In the genomic region with DNA sequence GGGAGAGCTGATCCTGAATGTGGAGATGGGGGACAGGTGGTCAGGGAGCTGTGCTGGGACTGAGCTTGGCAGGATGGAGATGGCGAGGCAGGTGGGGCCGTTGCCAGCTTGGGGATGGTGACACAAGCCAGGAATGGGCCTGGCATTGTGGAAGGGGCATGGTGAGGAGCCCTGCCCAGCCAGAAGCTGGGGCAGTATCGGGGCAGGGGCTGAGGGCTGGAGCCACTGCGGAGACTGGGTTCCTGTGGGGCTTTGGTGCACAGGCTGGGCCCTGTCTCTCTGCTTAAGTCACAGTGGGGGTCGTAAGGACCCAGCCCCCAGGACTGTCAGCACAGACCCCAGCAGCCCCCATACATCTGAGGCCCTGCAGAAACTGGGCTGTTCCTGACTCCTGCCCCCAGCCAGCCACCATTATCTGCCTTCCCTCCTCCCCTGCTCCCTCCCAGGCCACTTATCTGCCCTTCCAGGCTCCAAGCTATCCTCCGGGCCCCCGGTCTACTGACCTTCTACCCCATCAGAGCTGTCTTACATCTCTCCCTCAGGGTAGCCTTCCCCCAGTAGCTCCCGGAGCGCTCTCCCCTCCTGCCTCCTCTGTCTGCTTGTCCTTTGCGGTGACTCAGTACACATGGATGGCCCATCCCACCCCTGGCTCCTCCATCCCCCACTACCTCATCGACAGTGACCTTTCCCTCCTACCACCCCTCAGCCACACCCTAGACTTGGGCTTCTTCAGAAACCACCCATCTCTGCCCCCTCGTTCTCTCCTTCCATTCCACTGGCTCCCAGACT, we compare ENCODE assay signal across 11 cellular contexts. TPM values are rescaled to one million over a fixed set of nuclear protein-coding genes. Genes with fewer than 3 reads are reported as not detected.
DNase-seq lines count a peak whose midpoint lies in the region; ATAC-seq and TF ChIP-seq lines count a peak whose summit lies in the region.
"Had no signal": no experiment of that assay in that cellular context is flagged by ENCODE, and none has a peak within 500 bp of the region (broad histone marks: within the 10 kb centered on the region; RNA-seq: fewer than 3 reads in every experiment).

No MANE protein-coding gene starts in this region.

- in situ Hi-C loops in IMR-90 (cut with MboI; ENCODE audit: low sequenced_read_pairs), result loop anchor here (25.0 kb wide), 1 partner anchor 96 kb away; no protein-coding TSS in a partner anchor
- in situ Hi-C loops in HAP-1 (cut with MboI; ENCODE audit: low sequenced_read_pairs), result loop anchor here (25.0 kb wide), 1 partner anchor 546 kb away; the partner anchor contains the start of gene SFTPD
- in situ Hi-C loops in mammary epithelial cell (cut with MboI; ENCODE audit: low sequenced_read_pairs in 2 of 2), result no loop called here

- WGBS in IMR-90 (ENCODE audit: extremely low coverage in 2 of 2, insufficient read length in 1 of 2), 2 experiments, result 88% methylated on average over 9 of the region's 12 CpGs; no CpG with 5 or more reads in 1 of the 2 experiments
- WGBS in mammary epithelial cell (ENCODE audit: low coverage, missing lambda C conversion rate), result 78% methylated on average over 6 of the region's 12 CpGs
- 81% methylated on average over 12 of the region's 12 CpGs for WGBS in prostate gland

- 0 out of 2 replicates have a peak overlapping the region, but pooled peaks have one; percentile 16 for H2AK5ac ChIP-seq in IMR-90 (ENCODE audit: low read depth, low read length)

- H3K9ac ChIP-seq in IMR-90 (ENCODE audit: low read depth, low read length), result no peak overlapping the region
- no peak overlapping the region for H3K9ac ChIP-seq in mammary epithelial cell (ENCODE audit: insufficient read depth, low read length)

- H4K5ac ChIP-seq in IMR-90 (ENCODE audit: low read depth, low read length), result no peak overlapping the region

- no peaks in the 10 kb centered on the region for H3K27me3 Mint-ChIP-seq in chondrocyte (ENCODE audit: low read depth)

- H3K4me2 ChIP-seq in IMR-90 (ENCODE audit: low read depth, low read length), result no peak overlapping the region
- H3K4me2 ChIP-seq in mammary epithelial cell (ENCODE audit: insufficient read depth, low read depth, low read length), result no peak overlapping the region

- peaks cover 34 to 46% of the 10 kb centered on the region in 2 experiments for H3K79me1 ChIP-seq in IMR-90 (ENCODE audit: low read depth in 1 of 2, low read length in 2 of 2)

- H2BK15ac ChIP-seq in IMR-90 (ENCODE audit: low read depth, low read length), result no peak overlapping the region

- no peaks in the 10 kb centered on the region for H3K4me1 Mint-ChIP-seq in chondrocyte (ENCODE audit: low read depth)

- H3K9me3 ChIP-seq in IMR-90 (ENCODE audit: control insufficient read depth, insufficient read depth, low read length) (no peaks in the 10 kb centered on the region), HAP-1 (no peaks in the 10 kb centered on the region), mammary epithelial cell (replicated peaks; ENCODE audit: insufficient read depth, low read length) (no peaks in the 10 kb centered on the region), prostate gland (no peaks in the 10 kb centered on the region)

- H3K4me1 ChIP-seq in IMR-90 (ENCODE audit: control insufficient read depth, insufficient read depth, low read length) (no peaks in the 10 kb centered on the region; the same call in 1 of the 2 replicates), HAP-1 (no peaks in the 10 kb centered on the region), mammary epithelial cell (ENCODE audit: insufficient read depth, low read length) (no peaks in the 10 kb centered on the region), prostate gland (replicated peaks) (no peaks in the 10 kb centered on the region)

- H3K23ac ChIP-seq in IMR-90 (ENCODE audit: low read depth, low read length), result no peak overlapping the region

- H2AFZ ChIP-seq in IMR-90 (replicated peaks; ENCODE audit: low read length, poor library complexity) (no peak overlapping the region), mammary epithelial cell (ENCODE audit: low read depth, low read length) (no peak overlapping the region)

- DNase-seq in IMR-90 (no peak), chondrocyte (ENCODE audit: low spot score) (peak; percentile 77), substantia nigra (lab: John Stamatoyannopoulos, UW) (no peak), HAP-1 (ENCODE audit: low spot score in 2 of 2) (no peak), mammary epithelial cell (no peak), prostate gland (ENCODE audit: low spot score) (no peak), COLO668 (lab: John Stamatoyannopoulos, UW; ENCODE audit: unreplicated experiment) (no peak)
- DNase-seq: DND-41, NCI-H2029 had no signal

- H2BK20ac ChIP-seq in IMR-90 (ENCODE audit: low read depth, low read length), result no peak overlapping the region

- 0 out of 2 replicates have a peak overlapping the region, but pooled peaks have one; percentile 9 for H3K4ac ChIP-seq in IMR-90 (ENCODE audit: low read depth, low read length)

- no peak overlapping the region for H3K27ac Mint-ChIP-seq in chondrocyte (ENCODE audit: unreplicated experiment)
- H3K27ac Mint-ChIP-seq: T-helper 2 cell treated with Interferon-gamma antibody and Interleukin-4, amounts not matched to agents 5 μg/mL and 100 μg/mL, for 36 hours had no signal

- no peak overlapping the region for H2BK5ac ChIP-seq in IMR-90 (ENCODE audit: low read depth, low read length, poor library complexity, severe bottlenecking)

- H3K36me3 Mint-ChIP-seq in chondrocyte (ENCODE audit: low read depth), result peaks cover 8% of the 10 kb centered on the region

- no peak overlapping the region for H4K91ac ChIP-seq in IMR-90 (ENCODE audit: insufficient read depth, low read depth, low read length)

- no peak overlapping the region for H3K4me3 Mint-ChIP-seq in chondrocyte (ENCODE audit: unreplicated experiment)
- H3K4me3 Mint-ChIP-seq: T-helper 2 cell treated with Interferon-gamma antibody and Interleukin-4, amounts not matched to agents 5 μg/mL and 100 μg/mL, for 36 hours had no signal

- peak; percentile 40 for ATAC-seq in IMR-90 (ENCODE audit: low read depth)

- H4K8ac ChIP-seq in IMR-90 (ENCODE audit: low read depth in 2 of 2, low read length in 2 of 2), result no peak overlapping the region

- no peak overlapping the region for H3K18ac ChIP-seq in IMR-90 (ENCODE audit: low read depth, low read length)

- H3K27ac ChIP-seq in IMR-90 (ENCODE audit: insufficient read depth, low read length) (no peak overlapping the region), layer of hippocampus (ENCODE audit: low read depth, low read length) (peak overlapping the region; percentile 62), substantia nigra (ENCODE audit: low read depth, low read length, poor library complexity, severe bottlenecking) (peak overlapping the region; percentile 80), mammary epithelial cell (ENCODE audit: insufficient read depth, low read depth, low read length) (no peak overlapping the region), prostate gland (peak overlapping the region in 1 of 2 donors; percentile 11)

- TF ChIP-seq CTCF in IMR-90 (conservative IDR thresholded peaks at IDR 0.05; ENCODE audit: low read depth, low read length), result no peak
- TF ChIP-seq CTCF in chondrocyte (IDR thresholded peaks at IDR 0.05), result no peak
- TF ChIP-seq CTCF in mammary epithelial cell (conservative IDR thresholded peaks at IDR 0.05 in 1 of 2, IDR thresholded peaks at IDR 0.05 in 1 of 2; ENCODE audit: extremely low read depth in 1 of 2, insufficient read depth in 1 of 2, low read depth in 1 of 2, low read length in 2 of 2), result no peak
- no peak for TF ChIP-seq CTCF in prostate gland (IDR thresholded peaks at IDR 0.05)

- peak overlapping the region; percentile 74 for H2AK9ac ChIP-seq in IMR-90 (replicated peaks; ENCODE audit: low read depth, low read length, poor library complexity)

- H3K9me3 Mint-ChIP-seq in chondrocyte (ENCODE audit: low read depth), result no peaks in the 10 kb centered on the region
- H3K9me3 Mint-ChIP-seq: T-helper 2 cell treated with Interferon-gamma antibody and Interleukin-4, amounts not matched to agents 5 μg/mL and 100 μg/mL, for 36 hours had no signal

- no peaks in the 10 kb centered on the region for H3K79me2 ChIP-seq in mammary epithelial cell (ENCODE audit: insufficient read depth, low read length)

- TF ChIP-seq POLR2A in IMR-90 (IDR thresholded peaks at IDR 0.05; ENCODE audit: low read depth, low read length), result no peak
- no peak for TF ChIP-seq POLR2A in prostate gland (IDR thresholded peaks at IDR 0.05)

- BruUV-seq in IMR-90 (replicated peaks; lab: Mats Ljungman, UMichigan) (no TSS peak), mammary epithelial cell (replicated peaks; lab: Mats Ljungman, UMichigan) (no TSS peak)

- H4K20me1 ChIP-seq in IMR-90 (ENCODE audit: insufficient read depth, low read length) (0 out of 2 replicates have a peak, but pooled peaks cover 3% of the 10 kb centered on the region), mammary epithelial cell (ENCODE audit: insufficient read depth, low read length) (no peaks in the 10 kb centered on the region)

- CTCF ChIA-PET in IMR-90 (lab: Yijun Ruan, JAX), result interaction anchor here (0.6 kb wide), 1 partner anchor 1013 kb away, joined by 3 read pairs; no protein-coding TSS in a partner anchor
- CTCF ChIA-PET in mammary epithelial cell (lab: Charles Lee; ENCODE audit: low non-redundant PET), result no interaction called here

- H3K27me3 ChIP-seq in IMR-90 (ENCODE audit: control insufficient read depth, insufficient read depth, low read length) (no peaks in the 10 kb centered on the region), layer of hippocampus (ENCODE audit: control insufficient read depth, insufficient read depth, low read length) (no peaks in the 10 kb centered on the region), HAP-1 (ENCODE audit: low read depth) (no peaks in the 10 kb centered on the region), mammary epithelial cell (ENCODE audit: insufficient read depth, low read length) (no peaks in the 10 kb centered on the region), prostate gland (replicated peaks; ENCODE audit: insufficient read depth) (no peaks in the 10 kb centered on the region)

- POLR2A ChIA-PET in IMR-90 (lab: Charles Lee; ENCODE audit: unreplicated experiment), result no interaction called here

- no peak for TF ChIP-seq RAD21 in IMR-90 (IDR thresholded peaks at IDR 0.05; ENCODE audit: low read length)

- H3K36me3 ChIP-seq in IMR-90 (ENCODE audit: control insufficient read depth, insufficient read depth, low read length), result peaks cover 67% of the 10 kb centered on the region
- H3K36me3 ChIP-seq in HAP-1 (replicated peaks), result no peaks in the 10 kb centered on the region
- H3K36me3 ChIP-seq in mammary epithelial cell (ENCODE audit: insufficient read depth, low read length), result no peaks in the 10 kb centered on the region
- no peaks in the 10 kb centered on the region for H3K36me3 ChIP-seq in prostate gland

- H2BK120ac ChIP-seq in IMR-90 (ENCODE audit: low read depth, low read length), result no peak overlapping the region

- no peak overlapping the region for H3K4me3 ChIP-seq in IMR-90 (ENCODE audit: insufficient read depth, low read depth, low read length)
- no peak overlapping the region for H3K4me3 ChIP-seq in HAP-1
- H3K4me3 ChIP-seq in mammary epithelial cell (replicated peaks in 1 of 3; ENCODE audit: insufficient read depth in 1 of 3, low read depth in 2 of 3, low read length in 3 of 3), result no peak overlapping the region
- H3K4me3 ChIP-seq in prostate gland, result no peak overlapping the region

- no peak overlapping the region for H3K56ac ChIP-seq in IMR-90 (ENCODE audit: extremely low read depth, insufficient read depth, low read length)

- intact Hi-C loops in IMR-90 (cut with micrococcal nuclease) (no loop called here), mammary epithelial cell (cut with micrococcal nuclease) (no loop called here), prostate gland (cut with DNase I) (no loop called here)

- dilution Hi-C loops in IMR-90 (cut with HindIII; ENCODE audit: low sequenced_read_pairs, unreplicated experiment), result no loop called here
- dilution Hi-C loops in mammary epithelial cell (cut with HindIII; ENCODE audit: low sequenced_read_pairs), result no loop called here

- no peak overlapping the region for H3K14ac ChIP-seq in IMR-90 (replicated peaks; ENCODE audit: low read depth, low read length)

- H3K9me1 ChIP-seq in IMR-90 (ENCODE audit: insufficient read depth, low read length), result peaks cover 8% of the 10 kb centered on the region; the same call in 1 of the 2 replicates

RNA-seq across cellular contexts. Expression of gene PPIF, which starts 44.2 kb away (rescaled TPM):
- 29.2 and 29.7 TPM in 2 replicates for total RNA-seq in IMR-90 (2012; rRNA removed)
- 127 and 130 TPM in 2 replicates for polyA plus RNA-seq in IMR-90 (2012; rRNA removed)
- polyA plus RNA-seq in IMR-90 (2012; cell fraction: cytosol; rRNA removed), result 113 and 150 TPM in 2 replicates
- polyA plus RNA-seq in IMR-90 (2012; cell fraction: nucleus; rRNA removed; ENCODE audit: low replicate concordance), result 205 and 248 TPM in 2 replicates
- total RNA-seq in chondrocyte, result 11.0 to 16.2 TPM (median 15.2 TPM) in 3 replicates
- 10 to 100 TPM; 32.0 to 78.1 TPM for total RNA-seq in mammary epithelial cell
- 136 TPM for polyA plus RNA-seq in mammary epithelial cell
- polyA minus RNA-seq in mammary epithelial cell, result 94.0 TPM
- total RNA-seq in prostate gland, result 10 to 100 TPM; 30.6 to 69.1 TPM

RNA-seq across cellular contexts. Expression of gene ZCCHC24, which starts 54.0 kb away (rescaled TPM):
- total RNA-seq in IMR-90 (2012; rRNA removed) (12.2 and 15.1 TPM in 2 replicates), chondrocyte (37.4 to 45.1 TPM (median 43.8 TPM) in 3 replicates), mammary epithelial cell (1 to 10 TPM; 3.1 to 7.3 TPM), prostate gland (10 to 100 TPM; 20.8 to 51.2 TPM)
- polyA plus RNA-seq in IMR-90 (2012; rRNA removed) (25.9 and 29.9 TPM in 2 replicates), mammary epithelial cell (1.6 TPM)
- polyA plus RNA-seq in IMR-90 (2012; cell fraction: cytosol; rRNA removed), result 19.8 and 29.3 TPM in 2 replicates
- polyA plus RNA-seq in IMR-90 (2012; cell fraction: nucleus; rRNA removed; ENCODE audit: low replicate concordance), result 22.4 and 28.3 TPM in 2 replicates
- 1.2 TPM for polyA minus RNA-seq in mammary epithelial cell

Comparison
In these comparisons a context has a peak if more than half of its experiments do, and no peak if none do; other contexts are left out.
1. H3K27ac ChIP-seq: peak in layer of hippocampus (single experiment) and substantia nigra (single experiment); none in IMR-90 (single experiment) and mammary epithelial cell (single experiment).
2. in situ Hi-C loops: an anchor here in IMR-90 (25.0 kb wide) and HAP-1 (25.0 kb wide); none called in mammary epithelial cell.